Comparison of ENCODE assay signal across 8 cellular contexts in the genomic region with DNA sequence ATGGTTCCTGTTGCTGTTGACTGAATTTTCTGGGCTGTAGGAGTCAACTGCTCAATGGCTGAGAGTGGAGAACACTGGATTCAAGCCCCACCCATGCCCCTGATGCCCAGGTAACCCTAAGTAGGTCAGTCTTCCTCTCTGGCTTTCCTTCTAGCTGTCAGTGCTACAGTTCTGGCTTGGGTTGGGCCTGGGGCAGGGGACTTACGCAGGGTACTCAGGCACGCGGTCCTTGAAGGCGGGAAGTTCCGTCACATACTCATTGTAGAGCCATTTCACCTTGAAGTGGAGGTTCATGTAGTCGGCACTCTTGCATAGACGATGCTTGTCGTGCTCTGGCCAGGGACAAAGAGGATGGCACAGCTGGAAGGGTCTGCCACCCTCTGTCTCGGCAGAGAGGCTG.
"Had no signal": no experiment of that assay in that cellular context is flagged by ENCODE, and none has a peak within 500 bp of the region (broad histone marks: within the 10 kb centered on the region; RNA-seq: fewer than 3 reads in every experiment).

No MANE protein-coding gene starts in this region.

- H2AFZ ChIP-seq: GM23338 had no signal

- H3K27ac Mint-ChIP-seq: GM23338, H9 had no signal

- DNase-seq: H9, HCEC 1CT, IMR-90, KBM-7 had no signal

- ATAC-seq: GM23338 had no signal

- H3K4me3 Mint-ChIP-seq: GM23338, H9 had no signal

- H3K4me3 ChIP-seq: GM23338 had no signal

- H3K9me3 Mint-ChIP-seq: GM23338, H9 had no signal

- H3K4me1 Mint-ChIP-seq: GM23338, H9 had no signal

- FAIRE-seq: H1, H54, HTR-8/SVneo had no signal

- H3K4me2 ChIP-seq: GM23338 had no signal
